Comparison of ENCODE assay signal across 17 cellular contexts in the genomic region with DNA sequence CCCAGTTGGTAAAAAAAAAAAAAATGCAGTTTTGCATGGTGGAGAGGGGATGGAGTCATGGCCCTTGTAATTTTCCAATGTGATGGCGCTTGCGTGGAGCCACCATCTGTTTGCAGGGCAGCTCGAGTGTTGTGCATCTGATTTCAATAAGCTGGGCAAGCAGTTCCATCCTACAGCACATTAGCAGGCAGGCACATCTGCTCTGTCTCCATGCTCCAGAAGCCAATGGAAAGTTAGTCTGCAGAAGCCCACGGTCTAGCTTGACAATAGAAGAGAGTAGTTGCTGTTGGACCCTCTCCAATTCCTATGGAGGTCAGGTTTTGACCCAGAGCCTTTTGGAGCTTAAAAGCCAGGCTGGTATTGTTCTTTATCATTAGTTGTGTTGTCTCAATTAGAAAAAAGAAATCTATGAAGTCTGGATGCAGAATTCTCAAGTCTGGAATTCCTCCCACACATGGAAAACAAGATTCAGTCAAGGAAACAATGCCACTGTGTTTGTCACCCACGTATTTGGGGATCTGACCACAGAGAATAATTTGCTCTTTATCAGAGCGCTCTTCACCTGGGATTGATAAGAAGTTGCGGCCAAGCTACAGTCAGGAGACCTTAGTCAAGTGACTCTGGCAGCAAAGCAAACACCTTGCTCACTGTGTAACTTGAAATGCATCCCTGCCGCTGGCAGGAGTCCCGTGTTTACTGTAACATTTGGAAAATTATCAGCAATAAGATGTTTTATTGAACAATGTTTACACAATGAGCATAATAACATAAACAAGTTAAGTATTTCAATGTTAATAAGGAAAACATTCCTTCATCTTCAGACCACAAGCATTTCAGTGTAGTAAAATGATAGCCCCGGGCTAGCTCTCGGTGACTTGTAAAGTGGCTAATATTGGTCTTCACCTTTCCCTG. TPM values are rescaled to one million over a fixed set of nuclear protein-coding genes. Genes with fewer than 3 reads are reported as not detected.
DNase-seq lines count a peak whose midpoint lies in the region; ATAC-seq, FAIRE-seq and TF ChIP-seq lines count a peak whose summit lies in the region.
"Had no signal": no experiment of that assay in that cellular context is flagged by ENCODE, and none has a peak within 500 bp of the region (broad histone marks: within the 10 kb centered on the region; RNA-seq: fewer than 3 reads in every experiment).

No MANE protein-coding gene starts in this region.

- TF ChIP-seq RAD21 in A549 (conservative IDR thresholded peaks at IDR 0.05 in 1 of 2, IDR thresholded peaks at IDR 0.05 in 1 of 2) = no peak

- ATAC-seq in A549 = no peak
- no peak for ATAC-seq in GM18861 (IDR thresholded peaks at IDR 0.05; ENCODE audit: unreplicated experiment)
- ATAC-seq: body of pancreas; effector memory CD8-positive, alpha-beta T cell; gastrocnemius medialis had no signal

- intact Hi-C loops in head of caudate nucleus (cut with DNase I) (no loop called here), dorsolateral prefrontal cortex (cut with DNase I) (no loop called here), vagina (cut with DNase I) (no loop called here)

- peaks cover 32% of the 10 kb centered on the region for H3K4me1 ChIP-seq in A549
- peaks cover 12% of the 10 kb centered on the region; the same call in 1 of the 2 replicates for H3K4me1 ChIP-seq in HEK293 (ENCODE audit: control insufficient read depth, insufficient read depth, low read length)
- H3K4me1 ChIP-seq in vagina = peaks cover 10% of the 10 kb centered on the region
- H3K4me1 ChIP-seq: SJCRH30 had no signal

- DNase-seq in A549 (ENCODE audit: low read depth in 1 of 2, low spot score in 1 of 2) = no peak
- peak; percentile 85 to 96 for DNase-seq in NCI-H524 (lab: John Stamatoyannopoulos, UW)
- DNase-seq in fibroblast of gingiva (ENCODE audit: low read depth) = peak; percentile 73
- DNase-seq in head of caudate nucleus = no peak
- DNase-seq in dorsolateral prefrontal cortex = no peak
- no peak for DNase-seq in vagina (ENCODE audit: extremely low spot score in 2 of 2)
- DNase-seq: activated naive CD4-positive, alpha-beta T cell; effector memory CD8-positive, alpha-beta T cell; gastrocnemius medialis; ovary; SJCRH30; spleen had no signal

- H3K27me3 ChIP-seq in dorsolateral prefrontal cortex (peaks cover 0 to 5% (median 0%) of the 10 kb centered on the region in 45 donors), vagina (no peaks in the 10 kb centered on the region)
- H3K27me3 ChIP-seq: body of pancreas, gastrocnemius medialis, ovary, SJCRH30 had no signal

- 51% methylated on average over 11 of the region's 11 CpGs for WGBS in A549 (ENCODE audit: missing lambda C conversion rate)

- no peak for TF ChIP-seq EP300 in A549 (IDR thresholded peaks at IDR 0.05)

- no peak overlapping the region for H3K27ac ChIP-seq in A549
- no peak overlapping the region for H3K27ac ChIP-seq in HEK293 (ENCODE audit: extremely low read depth, low read depth, low read length)
- no peak overlapping the region for H3K27ac ChIP-seq in dorsolateral prefrontal cortex
- H3K27ac ChIP-seq in vagina = no peak overlapping the region
- H3K27ac ChIP-seq: body of pancreas, gastrocnemius medialis, ovary, SJCRH30, spleen had no signal

- H3K9me3 ChIP-seq in A549 = no peaks in the 10 kb centered on the region
- H3K9me3 ChIP-seq in HEK293 (ENCODE audit: control insufficient read depth, insufficient read depth, low read depth, low read length) = no peaks in the 10 kb centered on the region
- H3K9me3 ChIP-seq in vagina = no peaks in the 10 kb centered on the region
- H3K9me3 ChIP-seq: body of pancreas, gastrocnemius medialis, ovary, SJCRH30, spleen had no signal

- TF ChIP-seq POLR2A in A549 (IDR thresholded peaks at IDR 0.05; ENCODE audit: low read length) (no peak), vagina (IDR thresholded peaks at IDR 0.05) (no peak)

- CTCF ChIA-PET in A549 (lab: Yijun Ruan, JAX) (no interaction called here), HEK293 (lab: Yijun Ruan, JAX) (interaction anchor here (0.6 to 1.0 kb wide), 6 partner anchors 20 to 872 kb away, joined by 3 to 5 read pairs (median 4); no protein-coding TSS in a partner anchor)

- TF ChIP-seq CTCF in A549 (IDR thresholded peaks at IDR 0.05) (no peak), HEK293 (tag by site-specific recombination; IDR thresholded peaks at IDR 0.05) (no peak), dorsolateral prefrontal cortex (IDR thresholded peaks at IDR 0.05 in 54 of 56, conservative IDR thresholded peaks at IDR 0.05 in 2 of 56; ENCODE audit: low read depth in 1 of 56, partially characterized antibody in 56 of 56) (no peak), vagina (IDR thresholded peaks at IDR 0.05) (no peak)

- 0 out of 3 replicates have a peak overlapping the region, but pooled peaks have one; percentile 26 for H3K4me2 ChIP-seq in A549

- no peak for FAIRE-seq in A549 (lab: Jason Lieb, UNC)

- H3K36me3 ChIP-seq in HEK293 (ENCODE audit: control insufficient read depth in 2 of 2, insufficient read depth in 1 of 2, low read length in 2 of 2) = no peaks in the 10 kb centered on the region
- H3K36me3 ChIP-seq in vagina = no peaks in the 10 kb centered on the region
- H3K36me3 ChIP-seq: gastrocnemius medialis, ovary, SJCRH30, spleen had no signal

- POLR2A ChIA-PET in A549 (lab: Yijun Ruan, JAX) = no interaction called here
- POLR2A ChIA-PET in HEK293 (lab: Yijun Ruan, JAX) = interaction anchor here (1.1 to 1.5 kb wide), 3 partner anchors 10 to 21 kb away, joined by 3 to 7 read pairs (median 4); a partner anchor contains a TSS

- H3K4me3 ChIP-seq in A549 (no peak overlapping the region), HEK293 (ENCODE audit: low read depth, low read length) (no peak overlapping the region), dorsolateral prefrontal cortex (no peak overlapping the region), vagina (no peak overlapping the region)
- H3K4me3 ChIP-seq: body of pancreas, gastrocnemius medialis, ovary, SJCRH30, spleen had no signal

TF ChIP-seq in A549, 52 proteins besides CTCF, POLR2A, EP300 and RAD21:
- TF ChIP-seq GATA3 (IDR thresholded peaks at IDR 0.05; ENCODE audit: borderline replicate concordance) (peak; percentile 45; the same call in 1 of the 2 replicates), ZSCAN20 (CRISPR knock-in tag; IDR thresholded peaks at IDR 0.05) (no peak)

TF ChIP-seq in HEK293, 187 proteins besides CTCF, POLR2A, EP300 and RAD21 (continues in another document):
- TF ChIP-seq, protein P1, sequence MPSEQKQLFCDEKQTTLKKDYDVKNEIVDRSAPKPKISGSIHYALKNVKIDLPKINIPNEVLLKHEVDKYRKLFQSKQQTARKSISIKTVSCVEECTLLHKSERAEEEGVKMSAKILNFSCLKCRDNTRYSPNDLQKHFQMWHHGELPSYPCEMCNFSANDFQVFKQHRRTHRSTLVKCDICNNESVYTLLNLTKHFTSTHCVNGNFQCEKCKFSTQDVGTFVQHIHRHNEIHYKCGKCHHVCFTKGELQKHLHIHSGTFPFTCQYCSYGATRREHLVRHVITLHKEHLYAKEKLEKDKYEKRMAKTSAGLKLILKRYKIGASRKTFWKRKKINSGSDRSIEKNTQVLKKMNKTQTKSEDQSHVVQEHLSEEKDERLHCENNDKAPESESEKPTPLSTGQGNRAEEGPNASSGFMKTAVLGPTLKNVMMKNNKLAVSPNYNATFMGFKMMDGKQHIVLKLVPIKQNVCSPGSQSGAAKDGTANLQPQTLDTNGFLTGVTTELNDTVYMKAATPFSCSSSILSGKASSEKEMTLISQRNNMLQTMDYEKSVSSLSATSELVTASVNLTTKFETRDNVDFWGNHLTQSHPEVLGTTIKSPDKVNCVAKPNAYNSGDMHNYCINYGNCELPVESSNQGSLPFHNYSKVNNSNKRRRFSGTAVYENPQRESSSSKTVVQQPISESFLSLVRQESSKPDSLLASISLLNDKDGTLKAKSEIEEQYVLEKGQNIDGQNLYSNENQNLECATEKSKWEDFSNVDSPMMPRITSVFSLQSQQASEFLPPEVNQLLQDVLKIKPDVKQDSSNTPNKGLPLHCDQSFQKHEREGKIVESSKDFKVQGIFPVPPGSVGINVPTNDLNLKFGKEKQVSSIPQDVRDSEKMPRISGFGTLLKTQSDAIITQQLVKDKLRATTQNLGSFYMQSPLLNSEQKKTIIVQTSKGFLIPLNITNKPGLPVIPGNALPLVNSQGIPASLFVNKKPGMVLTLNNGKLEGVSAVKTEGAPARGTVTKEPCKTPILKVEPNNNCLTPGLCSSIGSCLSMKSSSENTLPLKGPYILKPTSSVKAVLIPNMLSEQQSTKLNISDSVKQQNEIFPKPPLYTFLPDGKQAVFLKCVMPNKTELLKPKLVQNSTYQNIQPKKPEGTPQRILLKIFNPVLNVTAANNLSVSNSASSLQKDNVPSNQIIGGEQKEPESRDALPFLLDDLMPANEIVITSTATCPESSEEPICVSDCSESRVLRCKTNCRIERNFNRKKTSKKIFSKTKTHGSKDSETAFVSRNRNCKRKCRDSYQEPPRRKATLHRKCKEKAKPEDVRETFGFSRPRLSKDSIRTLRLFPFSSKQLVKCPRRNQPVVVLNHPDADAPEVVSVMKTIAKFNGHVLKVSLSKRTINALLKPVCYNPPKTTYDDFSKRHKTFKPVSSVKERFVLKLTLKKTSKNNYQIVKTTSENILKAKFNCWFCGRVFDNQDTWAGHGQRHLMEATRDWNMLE (tag by site-specific recombination; conservative IDR thresholded peaks at IDR 0.05; ENCODE audit: low read depth) = no peak
- TF ChIP-seq, protein P2, sequence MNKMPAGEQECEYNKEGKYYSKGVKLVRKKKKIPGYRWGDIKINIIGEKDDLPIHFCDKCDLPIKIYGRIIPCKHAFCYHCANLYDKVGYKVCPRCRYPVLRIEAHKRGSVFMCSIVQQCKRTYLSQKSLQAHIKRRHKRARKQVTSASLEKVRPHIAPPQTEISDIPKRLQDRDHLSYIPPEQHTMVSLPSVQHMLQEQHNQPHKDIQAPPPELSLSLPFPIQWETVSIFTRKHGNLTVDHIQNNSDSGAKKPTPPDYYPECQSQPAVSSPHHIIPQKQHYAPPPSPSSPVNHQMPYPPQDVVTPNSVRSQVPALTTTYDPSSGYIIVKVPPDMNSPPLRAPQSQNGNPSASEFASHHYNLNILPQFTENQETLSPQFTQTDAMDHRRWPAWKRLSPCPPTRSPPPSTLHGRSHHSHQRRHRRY (tag by site-specific recombination; IDR thresholded peaks at IDR 0.05) = no peak
- TF ChIP-seq ZNF174 (tag by site-specific recombination; IDR thresholded peaks at IDR 0.05) (no peak), ZNF350 (tag by site-specific recombination; IDR thresholded peaks at IDR 0.05) (no peak), ZNF404 (tag by site-specific recombination; IDR thresholded peaks at IDR 0.05) (no peak), ZNF211 (tag by site-specific recombination; IDR thresholded peaks at IDR 0.05; ENCODE audit: low read depth) (no peak), ZNF366 (tag by site-specific recombination; conservative IDR thresholded peaks at IDR 0.05) (peak; percentile 84)

RNA-seq across cellular contexts. Expression of a gene that starts 20.7 kb away (rescaled TPM):
- polyA plus RNA-seq in A549 (2011; rRNA removed) (0.71 TPM in 2 replicates), A549 (2017; fragmentation: RNase III; extraction: RNeasy Plus Mini Kit Qiagen cat#74134 plus additional on column Dnase treatment) (1.4 to 1.6 TPM (median 1.6 TPM) in 3 replicates)
- 3.1 and 3.4 TPM in 2 replicates for polyA plus RNA-seq in A549 (2012; cell fraction: cytosol; rRNA removed)
- polyA plus RNA-seq in A549 (2012; cell fraction: nucleus; rRNA removed) = 5.2 and 5.4 TPM in 2 replicates
- 0.45 TPM in 1 of 2 replicates, not detected in the other for polyA minus RNA-seq in A549 (2011; rRNA and poly(A)+ RNA removed)
- total RNA-seq in dorsolateral prefrontal cortex (1 to 10 TPM in 49 of 120 experiments, under 1 TPM in 53, not detected in 18; 0.46 to 2.7 (median 0.97) TPM), vagina (2.7 TPM)
- total RNA-seq: activated CD8-positive, alpha-beta memory T cell treated with anti-CD3 and anti-CD28 coated beads for 36 hours; mononuclear cell had no signal

Comparison
In these comparisons a context has a peak if more than half of its experiments do, and no peak if none do; other contexts are left out.
1. DNase-seq: peak in NCI-H524 (2 of 2) and fibroblast of gingiva (single experiment); none in A549 (0 of 2), head of caudate nucleus (0 of 42), dorsolateral prefrontal cortex (0 of 10) and vagina (0 of 2).